ENCODE assay signal across 21 cellular contexts in the genomic region with DNA sequence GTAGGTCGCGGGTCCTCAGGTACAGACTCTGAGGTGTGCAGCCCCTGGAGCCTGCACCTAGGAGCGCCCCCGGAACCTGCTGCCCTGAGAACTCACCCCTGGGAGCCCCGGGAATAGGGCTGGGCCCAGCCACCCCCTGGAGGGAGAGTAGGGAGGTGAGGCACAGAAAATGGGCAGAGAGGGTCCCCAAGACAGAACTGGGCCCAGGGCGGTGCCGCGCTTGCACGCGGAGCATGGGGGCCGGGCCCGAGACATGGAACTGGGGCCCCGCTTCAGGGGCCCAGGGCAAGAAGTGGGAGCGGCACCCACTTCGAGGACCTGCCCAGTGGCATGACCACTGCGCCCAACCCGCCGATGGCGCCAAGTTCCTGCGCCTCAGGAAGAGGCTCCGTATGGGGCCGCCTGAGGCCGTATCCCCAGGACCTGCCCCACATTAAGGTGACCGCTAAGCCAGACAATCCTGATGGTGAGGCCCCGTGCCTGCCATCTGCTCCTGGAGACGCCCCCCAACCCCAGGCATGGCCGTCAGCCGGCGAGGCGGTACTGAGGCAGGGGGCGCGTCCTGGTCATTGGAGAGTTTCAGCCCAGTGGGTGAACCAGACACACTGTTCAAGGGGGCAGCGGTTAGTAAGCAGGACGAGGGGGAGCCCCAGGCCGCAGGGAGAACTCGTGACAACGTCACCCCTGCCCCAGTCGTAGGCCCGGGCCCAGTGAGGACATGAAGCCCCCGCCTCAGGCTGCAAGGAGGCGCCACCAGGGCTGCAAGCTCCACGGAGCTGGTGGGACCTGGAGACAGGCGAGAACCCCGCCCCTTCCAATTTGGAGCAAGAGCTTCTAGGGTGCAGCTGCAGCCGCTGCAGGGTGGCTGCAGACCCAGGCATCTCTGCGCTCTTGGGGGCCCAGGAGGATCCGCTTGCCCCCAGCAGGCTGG.
"Had no signal": no experiment of that assay in that cellular context is flagged by ENCODE, and none has a peak within 500 bp of the region (broad histone marks: within the 10 kb centered on the region; RNA-seq: fewer than 3 reads in every experiment).

No MANE protein-coding gene starts in this region.

- H3K36me3 ChIP-seq: cardiac muscle cell, tibial artery, uterus had no signal

- H3K27ac Mint-ChIP-seq: activated CD4-positive, alpha-beta T cell treated with anti-CD3 and anti-CD28 coated beads, Interleukin-2, amount 10 ng/mL, durations not matched to agents 24 days and 14 days; activated CD8-positive, alpha-beta memory T cell treated with anti-CD3 and anti-CD28 coated beads, Interleukin-2, amount 10 ng/mL, durations not matched to agents 7 days and 5 days; activated CD8-positive, alpha-beta T cell treated with anti-CD3 and anti-CD28 coated beads for 36 hours; activated naive CD4-positive, alpha-beta T cell treated with anti-CD3 and anti-CD28 coated beads, Interleukin-2, amount 10 ng/mL, durations not matched to agents 7 days and 5 days; activated naive CD8-positive, alpha-beta T cell treated with anti-CD3 and anti-CD28 coated beads, Interleukin-2, amount 50 U/mL, for 24 hours; naive B cell; progenitor cell of endocrine pancreas; stimulated activated naive CD8-positive, alpha-beta T cell treated with anti-CD3 and anti-CD28 coated beads, Interleukin-15, Interleukin-2, amounts not matched to agents 100 ng/mL and 50 ng/mL, for 24 hours had no signal

- ATAC-seq: activated CD4-positive, CD25-positive, alpha-beta regulatory T cell treated with anti-CD3 and anti-CD28 coated beads, Interleukin-2, amount 50 U/mL, for 24 hours; activated CD8-positive, alpha-beta memory T cell treated with anti-CD3 and anti-CD28 coated beads, Interleukin-2, amount 10 ng/mL, durations not matched to agents 7 days and 5 days; activated CD8-positive, alpha-beta T cell treated with anti-CD3 and anti-CD28 coated beads for 36 hours; activated naive CD8-positive, alpha-beta T cell treated with anti-CD3 and anti-CD28 coated beads, Interleukin-2, amount 50 U/mL, for 24 hours; body of pancreas; left lobe of liver had no signal

- H3K4me1 Mint-ChIP-seq: activated CD4-positive, alpha-beta T cell treated with anti-CD3 and anti-CD28 coated beads, Interleukin-2, amount 10 ng/mL, durations not matched to agents 24 days and 14 days; activated CD8-positive, alpha-beta memory T cell treated with anti-CD3 and anti-CD28 coated beads, Interleukin-2, amount 10 ng/mL, durations not matched to agents 7 days and 5 days; activated naive CD4-positive, alpha-beta T cell treated with anti-CD3 and anti-CD28 coated beads, Interleukin-2, amount 10 ng/mL, durations not matched to agents 7 days and 5 days; activated naive CD8-positive, alpha-beta T cell treated with anti-CD3 and anti-CD28 coated beads, Interleukin-2, amount 50 U/mL, for 24 hours; naive B cell; neural crest cell had no signal

- H3K4me1 ChIP-seq: body of pancreas, tibial artery, uterus had no signal

- H3K9me3 ChIP-seq: body of pancreas, tibial artery, uterus had no signal

- H3K9me3 Mint-ChIP-seq: activated CD4-positive, alpha-beta T cell treated with anti-CD3 and anti-CD28 coated beads, Interleukin-2, amount 10 ng/mL, durations not matched to agents 24 days and 14 days; activated CD8-positive, alpha-beta T cell treated with anti-CD3 and anti-CD28 coated beads for 36 hours; activated naive CD4-positive, alpha-beta T cell treated with anti-CD3 and anti-CD28 coated beads, Interleukin-2, amount 10 ng/mL, durations not matched to agents 7 days and 5 days; activated naive CD8-positive, alpha-beta T cell treated with anti-CD3 and anti-CD28 coated beads, Interleukin-2, amount 50 U/mL, for 24 hours; neural crest cell; stimulated activated naive CD8-positive, alpha-beta T cell treated with anti-CD3 and anti-CD28 coated beads, Interleukin-15, Interleukin-2, amounts not matched to agents 100 ng/mL and 50 ng/mL, for 24 hours had no signal

- H3K27ac ChIP-seq: body of pancreas, cardiac muscle cell, epithelial cell of prostate, tibial artery, uterus had no signal

- H3K4me3 Mint-ChIP-seq: activated CD4-positive, alpha-beta T cell treated with anti-CD3 and anti-CD28 coated beads, Interleukin-2, amount 10 ng/mL, durations not matched to agents 24 days and 14 days; activated CD8-positive, alpha-beta memory T cell treated with anti-CD3 and anti-CD28 coated beads, Interleukin-2, amount 10 ng/mL, durations not matched to agents 7 days and 5 days; activated CD8-positive, alpha-beta T cell treated with anti-CD3 and anti-CD28 coated beads for 36 hours; activated naive CD4-positive, alpha-beta T cell treated with anti-CD3 and anti-CD28 coated beads, Interleukin-2, amount 10 ng/mL, durations not matched to agents 7 days and 5 days; activated naive CD8-positive, alpha-beta T cell treated with anti-CD3 and anti-CD28 coated beads, Interleukin-2, amount 50 U/mL, for 24 hours; naive B cell; neural crest cell; stimulated activated naive CD8-positive, alpha-beta T cell treated with anti-CD3 and anti-CD28 coated beads, Interleukin-15, Interleukin-2, amounts not matched to agents 100 ng/mL and 50 ng/mL, for 24 hours had no signal

- DNase-seq: activated CD4-positive, alpha-beta T cell treated with anti-CD3 and anti-CD28 coated beads, Interleukin-2, amount 10 ng/mL, durations not matched to agents 24 days and 14 days; activated CD8-positive, alpha-beta memory T cell treated with anti-CD3 and anti-CD28 coated beads, Interleukin-2, amount 10 ng/mL, durations not matched to agents 7 days and 5 days; activated CD8-positive, alpha-beta T cell treated with anti-CD3 and anti-CD28 coated beads for 36 hours; activated effector memory CD4-positive, alpha-beta T cell treated with anti-CD3 and anti-CD28 coated beads, Interleukin-2, amount 50 U/mL, for 16 hours; activated naive CD4-positive, alpha-beta T cell treated with anti-CD3 and anti-CD28 coated beads, Interleukin-2, amount 10 ng/mL, durations not matched to agents 7 days and 5 days; activated naive CD8-positive, alpha-beta T cell treated with anti-CD3 and anti-CD28 coated beads, Interleukin-2, amount 50 U/mL, for 24 hours; activated T-cell treated with anti-CD3 and anti-CD28 coated beads for 4 hours; body of pancreas; naive B cell; retina; stimulated activated CD4-positive, alpha-beta T cell treated with anti-CD3 and anti-CD28 coated beads, Interleukin-4, amount 100 ng/mL, for 1 hour; tibial artery; uterus had no signal

- H3K27me3 Mint-ChIP-seq: activated CD4-positive, alpha-beta T cell treated with anti-CD3 and anti-CD28 coated beads, Interleukin-2, amount 10 ng/mL, durations not matched to agents 24 days and 14 days; activated CD8-positive, alpha-beta T cell treated with anti-CD3 and anti-CD28 coated beads for 36 hours; activated naive CD4-positive, alpha-beta T cell treated with anti-CD3 and anti-CD28 coated beads, Interleukin-2, amount 10 ng/mL, durations not matched to agents 7 days and 5 days; progenitor cell of endocrine pancreas; stimulated activated naive CD8-positive, alpha-beta T cell treated with anti-CD3 and anti-CD28 coated beads, Interleukin-15, Interleukin-2, amounts not matched to agents 100 ng/mL and 50 ng/mL, for 24 hours had no signal

- H3K4me3 ChIP-seq: body of pancreas, cardiac muscle cell, lung, tibial artery, uterus had no signal

- H3K27me3 ChIP-seq: body of pancreas, cardiac muscle cell, tibial artery, uterus had no signal

- H3K36me3 Mint-ChIP-seq: activated CD8-positive, alpha-beta memory T cell treated with anti-CD3 and anti-CD28 coated beads, Interleukin-2, amount 10 ng/mL, durations not matched to agents 7 days and 5 days; activated naive CD4-positive, alpha-beta T cell treated with anti-CD3 and anti-CD28 coated beads, Interleukin-2, amount 10 ng/mL, durations not matched to agents 7 days and 5 days; naive B cell had no signal
